Comparison of ENCODE assay signal across 8 cellular contexts in genomic region chr15:49235446-49236207, GRCh38.
DNase-seq lines count a peak whose midpoint lies in the region; ATAC-seq and TF ChIP-seq lines count a peak whose summit lies in the region.

No MANE protein-coding gene starts in this region.

- H3K9ac ChIP-seq in rectal smooth muscle tissue (ENCODE audit: low read length), result no peak overlapping the region

- H3K9me3 ChIP-seq in RWPE2 (ENCODE audit: severe bottlenecking) (no peaks in the 10 kb centered on the region), left ventricle myocardium inferior (replicated peaks) (peaks cover 4% of the 10 kb centered on the region)

- intact Hi-C loops in left ventricle myocardium inferior (cut with micrococcal nuclease), result no loop called here

- no peaks in the 10 kb centered on the region for H3K27me3 Mint-ChIP-seq in activated naive CD8-positive, alpha-beta T cell treated with anti-CD3 and anti-CD28 coated beads, Interleukin-2, amount 50 U/mL, for 24 hours

- H3K27ac Mint-ChIP-seq in activated naive CD8-positive, alpha-beta T cell treated with anti-CD3 and anti-CD28 coated beads, Interleukin-2, amount 50 U/mL, for 24 hours, result peak overlapping the region; percentile 16

- peak; percentile 69 for DNase-seq in GDM1 (lab: John Stamatoyannopoulos, UW)
- DNase-seq in RWPE2 (ENCODE audit: low spot score), result no peak
- DNase-seq in activated naive CD8-positive, alpha-beta T cell treated with anti-CD3 and anti-CD28 coated beads, Interleukin-2, amount 50 U/mL, for 24 hours, result peak; percentile 37
- DNase-seq in left ventricle myocardium inferior, result peak; percentile 19
- no peak for DNase-seq in NK-92 (lab: John Stamatoyannopoulos, UW; ENCODE audit: unreplicated experiment)

- H3K27ac ChIP-seq in RWPE2 (ENCODE audit: poor library complexity, severe bottlenecking) (no peak overlapping the region), left ventricle myocardium inferior (replicated peaks) (peak overlapping the region; percentile 16), rectal smooth muscle tissue (ENCODE audit: low read depth, low read length) (peak overlapping the region; percentile 24)

- no peak overlapping the region for H3K4me3 ChIP-seq in RWPE2 (ENCODE audit: severe bottlenecking)
- no peak overlapping the region for H3K4me3 ChIP-seq in left ventricle myocardium inferior
- no peak overlapping the region for H3K4me3 ChIP-seq in rectal smooth muscle tissue (ENCODE audit: low read length)

- peaks cover 10% of the 10 kb centered on the region for H3K4me1 Mint-ChIP-seq in activated naive CD8-positive, alpha-beta T cell treated with anti-CD3 and anti-CD28 coated beads, Interleukin-2, amount 50 U/mL, for 24 hours

- peaks cover 33% of the 10 kb centered on the region for H3K36me3 Mint-ChIP-seq in activated naive CD8-positive, alpha-beta T cell treated with anti-CD3 and anti-CD28 coated beads, Interleukin-2, amount 50 U/mL, for 24 hours (ENCODE audit: low read depth)

- peak; percentile 97 for TF ChIP-seq CTCF in RWPE2 (IDR thresholded peaks at IDR 0.05; ENCODE audit: poor library complexity, severe bottlenecking)
- peak; percentile 84 for TF ChIP-seq CTCF in left ventricle myocardium inferior (IDR thresholded peaks at IDR 0.05; ENCODE audit: borderline replicate concordance)

- peaks cover 39% of the 10 kb centered on the region for H3K36me3 ChIP-seq in RWPE2 (ENCODE audit: low read depth)
- H3K36me3 ChIP-seq in left ventricle myocardium inferior, result peaks cover 21% of the 10 kb centered on the region
- H3K36me3 ChIP-seq in rectal smooth muscle tissue (ENCODE audit: control insufficient read depth, insufficient read depth, low read length), result no peaks in the 10 kb centered on the region

- H3K9me3 Mint-ChIP-seq in activated naive CD8-positive, alpha-beta T cell treated with anti-CD3 and anti-CD28 coated beads, Interleukin-2, amount 50 U/mL, for 24 hours, result no peaks in the 10 kb centered on the region

- peak; percentile 82 for TF ChIP-seq RAD21 in Ishikawa (IDR thresholded peaks at IDR 0.05; ENCODE audit: low read depth)

- H3K4me1 ChIP-seq in RWPE2 (ENCODE audit: insufficient read depth, poor library complexity, severe bottlenecking) (no peaks in the 10 kb centered on the region), left ventricle myocardium inferior (peaks cover 56% of the 10 kb centered on the region), rectal smooth muscle tissue (ENCODE audit: control insufficient read depth, insufficient read depth, low read length) (peaks cover 35% of the 10 kb centered on the region)

- ATAC-seq in GM21576 (IDR thresholded peaks at IDR 0.05; ENCODE audit: unreplicated experiment), result peak; percentile 93
- peak; percentile 86 for ATAC-seq in RWPE2 (ENCODE audit: low read depth)
- peak; percentile 65 for ATAC-seq in activated naive CD8-positive, alpha-beta T cell treated with anti-CD3 and anti-CD28 coated beads, Interleukin-2, amount 50 U/mL, for 24 hours

- no peak for TF ChIP-seq EP300 in Ishikawa (IDR thresholded peaks at IDR 0.05; ENCODE audit: borderline replicate concordance)

- no peak overlapping the region for H3K4me3 Mint-ChIP-seq in activated naive CD8-positive, alpha-beta T cell treated with anti-CD3 and anti-CD28 coated beads, Interleukin-2, amount 50 U/mL, for 24 hours

- H3K27me3 ChIP-seq in RWPE2 (ENCODE audit: insufficient read depth, poor library complexity, severe bottlenecking), result no peaks in the 10 kb centered on the region
- no peaks in the 10 kb centered on the region for H3K27me3 ChIP-seq in left ventricle myocardium inferior (ENCODE audit: low read depth)
- H3K27me3 ChIP-seq in rectal smooth muscle tissue (ENCODE audit: control insufficient read depth, insufficient read depth, low read length), result no peaks in the 10 kb centered on the region

TF ChIP-seq in Ishikawa, 13 proteins besides CTCF, POLR2A, EP300 and RAD21:
- TF ChIP-seq REST (IDR thresholded peaks at IDR 0.05; ENCODE audit: low read depth) (no peak), USF1 (IDR thresholded peaks at IDR 0.05) (no peak), CEBPB (IDR thresholded peaks at IDR 0.05) (no peak), TEAD4 (IDR thresholded peaks at IDR 0.05) (no peak), NFIC (IDR thresholded peaks at IDR 0.05) (no peak)

Comparison
In these comparisons a context has a peak if more than half of its experiments do, and no peak if none do; other contexts are left out.
1. DNase-seq: peak in GDM1 (single experiment), activated naive CD8-positive, alpha-beta T cell treated with anti-CD3 and anti-CD28 coated beads, Interleukin-2, amount 50 U/mL, for 24 hours (single experiment) and left ventricle myocardium inferior (single experiment); none in RWPE2 (single experiment) and NK-92 (single experiment).
2. Peak in every context shown above with its lines, with median percentiles within 50 percentile points of each other: ATAC-seq.